In genomic region chr20:47952165-47952564, GRCh38 we compare ENCODE assay signal across 28 cellular contexts.
"Had no signal": no experiment of that assay in that cellular context is flagged by ENCODE, and none has a peak within 500 bp of the region (broad histone marks: within the 10 kb centered on the region; RNA-seq: fewer than 3 reads in every experiment).

No MANE protein-coding gene starts in this region.

- H3K4me2 ChIP-seq: KMS-11 had no signal

- H3K27ac ChIP-seq: ascending aorta, body of pancreas, KMS-11 had no signal

- H3K9me3 ChIP-seq: ascending aorta, body of pancreas, MG63 had no signal

- ATAC-seq: activated naive CD4-positive, alpha-beta T cell treated with anti-CD3 and anti-CD28 coated beads, Interleukin-2, amount 50 U/mL, for 72 hours; activated naive CD8-positive, alpha-beta T cell treated with anti-CD3 and anti-CD28 coated beads, Interleukin-2, amount 50 U/mL, for 24 hours; activated T-cell treated with anti-CD3 and anti-CD28 coated beads, Interleukin-2, amount 50 U/mL, for 4 hours; body of pancreas; T-cell had no signal

- H3K9ac ChIP-seq: KMS-11 had no signal

- DNase-seq: activated CD4-positive, alpha-beta memory T cell treated with anti-CD3 and anti-CD28 coated beads for 36 hours; activated CD4-positive, alpha-beta T cell treated with anti-CD3 and anti-CD28 coated beads, Interleukin-2, amount 10 ng/mL, durations not matched to agents 7 days and 5 days; activated CD4-positive, CD25-positive, alpha-beta regulatory T cell; activated CD8-positive, alpha-beta memory T cell treated with anti-CD3 and anti-CD28 coated beads for 24 hours; activated effector memory CD4-positive, alpha-beta T cell treated with anti-CD3 and anti-CD28 coated beads, Interleukin-2, amount 50 U/mL, for 16 hours; activated naive CD4-positive, alpha-beta T cell treated with Interleukin-2 at 50 U/mL for 16 hours; activated naive CD8-positive, alpha-beta T cell treated with anti-CD3 and anti-CD28 coated beads, Interleukin-2, amount 50 U/mL, for 24 hours; activated T-cell treated with anti-CD3 and anti-CD28 coated beads, Interleukin-2, amount 50 U/mL, for 4 hours; amniotic stem cell; body of pancreas; MV-4-11; NCI-H1092 treated with DMSO at 0.1 percent for 48 hours; NCI-H1417 treated with DMSO at 0.1 percent for 48 hours; NCI-H1694; NCI-H2029; NCI-H2107; NCI-H345; NCI-H510A; NCI-H526 treated with DMSO at 0.1 percent for 48 hours; NCI-H82; SIG-M5; T-cell; T-helper 2 cell; T1000 had no signal

- H3K27me3 ChIP-seq: ascending aorta, body of pancreas, MG63 had no signal

- H3K4me1 ChIP-seq: ascending aorta, body of pancreas had no signal

- H3K36me3 ChIP-seq: ascending aorta, MG63 had no signal

- H3K4me3 ChIP-seq: ascending aorta, body of pancreas, MG63 had no signal
